1 cellular context compared by ENCODE assay signal in genomic region chr10:124105045-124105444, GRCh38.
TF ChIP-seq lines count a peak whose summit lies in the region.

No MANE protein-coding gene starts in this region.

TF ChIP-seq in HCT116, 20 proteins besides CTCF, POLR2A, EP300 and RAD21 (continued from another document):
- no peak for TF ChIP-seq YY1 (IDR thresholded peaks at IDR 0.05; ENCODE audit: extremely low read depth, insufficient replicate concordance, low read depth, low read length)
- TF ChIP-seq SP1 (IDR thresholded peaks at IDR 0.05; ENCODE audit: low read depth): no peak
- TF ChIP-seq ZNF274 (IDR thresholded peaks at IDR 0.05; ENCODE audit: low read depth, low read length): no peak
- TF ChIP-seq JUND (IDR thresholded peaks at IDR 0.05): no peak
- TF ChIP-seq ELF1 (IDR thresholded peaks at IDR 0.05; ENCODE audit: borderline replicate concordance, low read depth): no peak
- TF ChIP-seq ATF3 (IDR thresholded peaks at IDR 0.05): no peak
- TF ChIP-seq POLR2AphosphoS5 (IDR thresholded peaks at IDR 0.05; ENCODE audit: low read depth, low read length): no peak
- TF ChIP-seq MAX (IDR thresholded peaks at IDR 0.05): no peak
